ENCODE assay signal across 10 cellular contexts in the genomic region with DNA sequence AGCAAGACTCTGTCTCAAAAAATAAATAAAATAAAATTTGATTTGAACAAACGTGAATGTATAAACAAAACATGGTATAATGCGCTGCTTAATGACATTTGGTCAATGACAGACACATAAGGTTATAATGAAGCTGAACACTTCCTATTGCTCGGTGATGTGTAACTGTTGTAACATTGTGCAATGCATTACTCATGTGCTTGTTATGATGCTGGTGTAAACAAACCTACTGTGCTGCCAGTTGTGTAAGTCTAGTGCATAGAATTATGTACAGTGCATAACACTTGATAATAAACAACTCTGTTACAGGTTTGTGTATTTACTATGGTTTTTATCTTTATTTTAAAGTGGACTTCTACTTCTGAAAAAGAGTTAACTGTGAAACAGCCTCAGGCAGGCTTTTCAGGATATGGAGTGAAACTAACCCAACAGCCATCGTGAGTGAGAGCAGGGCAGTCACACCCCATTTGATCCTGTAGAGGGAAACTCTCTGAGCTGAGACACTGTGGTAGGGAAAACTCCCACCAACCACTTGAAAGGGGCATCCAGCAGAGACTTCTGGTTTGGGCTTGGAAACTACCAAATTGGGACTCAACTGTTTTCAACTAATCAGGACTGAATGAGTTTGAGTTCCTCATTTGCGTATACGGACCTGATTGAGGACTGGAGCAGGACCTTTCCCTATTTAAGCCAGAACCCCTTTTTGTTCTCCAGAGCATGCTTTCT. TPM values are rescaled to one million over a fixed set of nuclear protein-coding genes. Genes with fewer than 3 reads are reported as not detected.
A peak's percentile ranks its signal among the peaks of the same experiment; 100 is the strongest.
DNase-seq lines count a peak whose midpoint lies in the region; ATAC-seq and TF ChIP-seq lines count a peak whose summit lies in the region.
"Had no signal": no experiment of that assay in that cellular context is flagged by ENCODE, and none has a peak within 500 bp of the region (broad histone marks: within the 10 kb centered on the region; RNA-seq: fewer than 3 reads in every experiment).

No MANE protein-coding gene starts in this region.

- H3K27me3 Mint-ChIP-seq in mesothelial cell of epicardium (ENCODE audit: low read depth): peaks cover 2% of the 10 kb centered on the region

- DNase-seq in AG10803 (ENCODE audit: low read depth) (peak; percentile 91), NCI-H510A (lab: John Stamatoyannopoulos, UW) (peak; percentile 50), fibroblast of peridontal ligament (ENCODE audit: extremely low read depth) (peak; percentile 85), substantia nigra (lab: John Stamatoyannopoulos, UW) (no peak), mesothelial cell of epicardium (ENCODE audit: low spot score in 2 of 2, unreplicated experiment in 2 of 2) (no peak)
- DNase-seq in activated naive CD4-positive, alpha-beta T cell treated with anti-CD3 and anti-CD28 coated beads, Interleukin-2, amount 50 U/mL, for 16 hours: no peak
- DNase-seq: activated naive CD8-positive, alpha-beta T cell treated with anti-CD3 and anti-CD28 coated beads, Interleukin-2, amount 10 ng/mL, durations not matched to agents 7 days and 5 days; left ventricle myocardium superior had no signal

- H3K4me3 ChIP-seq in AG10803 (ENCODE audit: low read length): no peak overlapping the region

- H3K36me3 Mint-ChIP-seq in mesothelial cell of epicardium: no peaks in the 10 kb centered on the region
- H3K36me3 Mint-ChIP-seq: activated naive CD8-positive, alpha-beta T cell treated with anti-CD3 and anti-CD28 coated beads, Interleukin-2, amount 10 ng/mL, durations not matched to agents 7 days and 5 days had no signal

- H3K4me3 Mint-ChIP-seq in mesothelial cell of epicardium: no peak overlapping the region
- H3K4me3 Mint-ChIP-seq: activated naive CD8-positive, alpha-beta T cell treated with anti-CD3 and anti-CD28 coated beads, Interleukin-2, amount 10 ng/mL, durations not matched to agents 7 days and 5 days had no signal

- no peaks in the 10 kb centered on the region for H3K4me1 Mint-ChIP-seq in mesothelial cell of epicardium
- H3K4me1 Mint-ChIP-seq: activated naive CD8-positive, alpha-beta T cell treated with anti-CD3 and anti-CD28 coated beads, Interleukin-2, amount 10 ng/mL, durations not matched to agents 7 days and 5 days had no signal

- peak; percentile 64 for ATAC-seq in GM21825 (IDR thresholded peaks at IDR 0.05; ENCODE audit: unreplicated experiment)
- ATAC-seq in GM18867 (IDR thresholded peaks at IDR 0.05; ENCODE audit: unreplicated experiment): no peak
- ATAC-seq: left ventricle myocardium superior had no signal

- no peak overlapping the region for H3K27ac Mint-ChIP-seq in mesothelial cell of epicardium
- H3K27ac Mint-ChIP-seq: activated naive CD8-positive, alpha-beta T cell treated with anti-CD3 and anti-CD28 coated beads, Interleukin-2, amount 10 ng/mL, durations not matched to agents 7 days and 5 days had no signal

- peaks cover 21% of the 10 kb centered on the region for H3K9me3 Mint-ChIP-seq in mesothelial cell of epicardium

- no peak; the same call in 1 of the 2 replicates for TF ChIP-seq CTCF in AG10803 (conservative IDR thresholded peaks at IDR 0.05; ENCODE audit: low read length)
- no peak for TF ChIP-seq CTCF in mesothelial cell of epicardium (IDR thresholded peaks at IDR 0.05; ENCODE audit: unreplicated experiment)

- no peak overlapping the region for H3K27ac ChIP-seq in substantia nigra (ENCODE audit: low read depth, low read length, poor library complexity, severe bottlenecking)

RNA-seq across cellular contexts. Expression of gene RPRD1A, which starts 8.7 kb away (rescaled TPM):
- 66.0 to 68.2 TPM (median 67.0 TPM) in 3 replicates for total RNA-seq in mesothelial cell of epicardium

RNA-seq across cellular contexts. Expression of gene SLC39A6, which starts 53.1 kb away (rescaled TPM):
- total RNA-seq in mesothelial cell of epicardium: 42.0 to 43.1 TPM (median 42.7 TPM) in 3 replicates

RNA-seq across cellular contexts. Expression of gene ELP2, which starts 53.7 kb away (rescaled TPM):
- total RNA-seq in mesothelial cell of epicardium: 131 to 144 TPM (median 143 TPM) in 3 replicates

Comparison
In these comparisons a context has a peak if more than half of its experiments do, and no peak if none do; other contexts are left out.
1. DNase-seq: peak in AG10803 (single experiment), NCI-H510A (single experiment) and fibroblast of peridontal ligament (single experiment); none in activated naive CD4-positive, alpha-beta T cell treated with anti-CD3 and anti-CD28 coated beads, Interleukin-2, amount 50 U/mL, for 16 hours (single experiment), substantia nigra (0 of 49) and mesothelial cell of epicardium (0 of 2).